Comparison of ENCODE assay signal across 9 cellular contexts in the genomic region with DNA sequence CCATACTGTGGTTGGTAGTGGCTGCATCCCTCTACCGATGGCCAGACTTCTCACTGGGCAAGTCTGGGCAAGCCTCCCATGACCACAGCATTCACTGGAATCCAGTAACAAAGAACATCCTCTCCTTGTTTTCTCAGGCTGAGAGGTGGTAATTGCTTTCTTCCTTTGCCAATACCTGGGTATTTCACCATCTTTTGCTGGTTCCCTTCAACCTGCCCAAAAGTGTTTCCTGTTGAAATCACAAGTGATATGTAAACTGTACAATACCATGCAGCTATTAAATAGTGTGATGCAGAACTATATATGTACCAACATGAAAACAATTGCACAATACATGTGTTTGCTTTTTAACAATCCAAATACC. TPM values are rescaled to one million over a fixed set of nuclear protein-coding genes. Genes with fewer than 3 reads are reported as not detected.
DNase-seq lines count a peak whose midpoint lies in the region; ATAC-seq and TF ChIP-seq lines count a peak whose summit lies in the region.
"Had no signal": no experiment of that assay in that cellular context is flagged by ENCODE, and none has a peak within 500 bp of the region (broad histone marks: within the 10 kb centered on the region; RNA-seq: fewer than 3 reads in every experiment).

Gene PTCHD4 (minus strand): TSS at position 55 of the 364 bp plus-strand sequence. CDS start 42,240 bp downstream, outside the sequence.

- H3K4me3 ChIP-seq in AG04450 (ENCODE audit: low read depth, low read length) (peak within 1 kb of the TSS; percentile 55), adipocyte (ENCODE audit: low read length) (peak within 1 kb of the TSS; percentile 79), iPS-20b (ENCODE audit: low read length) (peak within 1 kb of the TSS; percentile 63)

- CTCF ChIA-PET in AG04450 (lab: Charles Lee), result no interaction called here
- CTCF ChIA-PET in activated CD4-positive, alpha-beta memory T cell treated with anti-CD3 and anti-CD28 coated beads for 36 hours (lab: Charles Lee), result no interaction called here

- H3K9me3 Mint-ChIP-seq in activated CD4-positive, alpha-beta memory T cell treated with anti-CD3 and anti-CD28 coated beads for 36 hours, result peaks cover 4% of the 10 kb centered on the region

- H3K27me3 Mint-ChIP-seq in activated CD4-positive, alpha-beta memory T cell treated with anti-CD3 and anti-CD28 coated beads for 36 hours, result no peaks in the 10 kb centered on the region

- H3K4me1 Mint-ChIP-seq in activated CD4-positive, alpha-beta memory T cell treated with anti-CD3 and anti-CD28 coated beads for 36 hours (ENCODE audit: low read depth), result no peaks in the 10 kb centered on the region

- intact Hi-C loops in activated CD4-positive, alpha-beta memory T cell treated with anti-CD3 and anti-CD28 coated beads for 36 hours (cut with micrococcal nuclease), result no loop called here

- no peaks in the 10 kb centered on the region for H3K36me3 Mint-ChIP-seq in activated CD4-positive, alpha-beta memory T cell treated with anti-CD3 and anti-CD28 coated beads for 36 hours

- TF ChIP-seq CTCF in AG04450 (IDR thresholded peaks at IDR 0.05; ENCODE audit: low read depth, low read length), result no peak

- POLR2A ChIA-PET in AG04450 (lab: Yijun Ruan, JAX), result no interaction called here
- POLR2A ChIA-PET in activated CD4-positive, alpha-beta memory T cell treated with anti-CD3 and anti-CD28 coated beads for 36 hours (lab: Charles Lee), result no interaction called here

- H3K27me3 ChIP-seq in AG04450 (ENCODE audit: control insufficient read depth, insufficient read depth, low read length) (no peaks in the 10 kb centered on the region), adipocyte (replicated peaks; ENCODE audit: control insufficient read depth, insufficient read depth, low read length) (no peaks in the 10 kb centered on the region), iPS-20b (ENCODE audit: insufficient read depth, low read length) (no peaks in the 10 kb centered on the region)

- ATAC-seq in GM18909 (IDR thresholded peaks at IDR 0.05; ENCODE audit: poor library complexity, unreplicated experiment), result no peak
- ATAC-seq in HG02840 (IDR thresholded peaks at IDR 0.05; ENCODE audit: low FRiP score, unreplicated experiment), result no peak

- no peaks in the 10 kb centered on the region for H3K4me1 ChIP-seq in adipocyte (ENCODE audit: control insufficient read depth, insufficient read depth, low read length)
- peaks cover 7% of the 10 kb centered on the region; the same call in 1 of the 2 replicates for H3K4me1 ChIP-seq in iPS-20b (ENCODE audit: insufficient read depth, low read length)

- H3K36me3 ChIP-seq in adipocyte (ENCODE audit: control insufficient read depth, insufficient read depth, low read length, severe bottlenecking) (no peaks in the 10 kb centered on the region), iPS-20b (ENCODE audit: insufficient read depth, low read depth, low read length) (no peaks in the 10 kb centered on the region)

- H3K9me3 ChIP-seq in AG04450 (ENCODE audit: control insufficient read depth, insufficient read depth, low read length) (no peaks in the 10 kb centered on the region), adipocyte (ENCODE audit: control insufficient read depth, low read length) (no peaks in the 10 kb centered on the region), iPS-20b (ENCODE audit: insufficient read depth, low read depth, low read length) (no peaks in the 10 kb centered on the region)

- DNase-seq in AG04450 (ENCODE audit: low read depth, low spot score), result peak; percentile 6
- peak; percentile 41 for DNase-seq in HT-29 (ENCODE audit: low spot score)
- peak; percentile 69 for DNase-seq in adipocyte (ENCODE audit: low read depth)
- no peak for DNase-seq in activated CD4-positive, alpha-beta memory T cell treated with anti-CD3 and anti-CD28 coated beads for 36 hours
- DNase-seq in activated T-cell treated with anti-CD3 and anti-CD28 coated beads for 4 hours, result no peak
- DNase-seq: stimulated activated naive CD4-positive, alpha-beta T cell treated with Interleukin-2 at 50 U/mL for 16 hours had no signal

- no peak within 1 kb of the TSS for H3K27ac Mint-ChIP-seq in activated CD4-positive, alpha-beta memory T cell treated with anti-CD3 and anti-CD28 coated beads for 36 hours

- H3K9ac ChIP-seq in adipocyte (ENCODE audit: low read length), result peak within 1 kb of the TSS; percentile 78
- H3K9ac ChIP-seq in iPS-20b (ENCODE audit: low read depth, low read length), result peak within 1 kb of the TSS; percentile 77

- H3K4me3 Mint-ChIP-seq in activated CD4-positive, alpha-beta memory T cell treated with anti-CD3 and anti-CD28 coated beads for 36 hours, result no peak within 1 kb of the TSS

- H3K27ac ChIP-seq in AG04450 (ENCODE audit: low read depth, low read length), result peak within 1 kb of the TSS; percentile 52
- H3K27ac ChIP-seq in iPS-20b (ENCODE audit: low read length), result peak within 1 kb of the TSS; percentile 63

RNA-seq across cellular contexts. Expression of gene PTCHD4, which starts in this region (rescaled TPM):
- polyA plus RNA-seq in AG04450 (2011; rRNA removed), result 2.3 and 2.9 TPM in 2 replicates
- 3.0 and 3.5 TPM in 2 replicates for polyA minus RNA-seq in AG04450 (2011; rRNA and poly(A)+ RNA removed)
- not detected in 2 replicates for total RNA-seq in HT-29 (2014; rRNA removed; shearing (Covaris generic))
- total RNA-seq in activated CD4-positive, alpha-beta memory T cell treated with anti-CD3 and anti-CD28 coated beads for 36 hours, result not detected

Comparison
In these comparisons a context has a peak if more than half of its experiments do, and no peak if none do; other contexts are left out.
1. Peak in DNase-seq in HT-29; RNA of the gene not detected or under 1 TPM.
2. DNase-seq: peak in AG04450 (single experiment) and adipocyte (single experiment); none in activated CD4-positive, alpha-beta memory T cell treated with anti-CD3 and anti-CD28 coated beads for 36 hours (single experiment) and activated T-cell treated with anti-CD3 and anti-CD28 coated beads for 4 hours (single experiment).
3. Peak in every context shown above with its lines, with median percentiles within 50 percentile points of each other: H3K4me3 ChIP-seq.